16 cellular contexts compared by ENCODE assay signal in the genomic region with DNA sequence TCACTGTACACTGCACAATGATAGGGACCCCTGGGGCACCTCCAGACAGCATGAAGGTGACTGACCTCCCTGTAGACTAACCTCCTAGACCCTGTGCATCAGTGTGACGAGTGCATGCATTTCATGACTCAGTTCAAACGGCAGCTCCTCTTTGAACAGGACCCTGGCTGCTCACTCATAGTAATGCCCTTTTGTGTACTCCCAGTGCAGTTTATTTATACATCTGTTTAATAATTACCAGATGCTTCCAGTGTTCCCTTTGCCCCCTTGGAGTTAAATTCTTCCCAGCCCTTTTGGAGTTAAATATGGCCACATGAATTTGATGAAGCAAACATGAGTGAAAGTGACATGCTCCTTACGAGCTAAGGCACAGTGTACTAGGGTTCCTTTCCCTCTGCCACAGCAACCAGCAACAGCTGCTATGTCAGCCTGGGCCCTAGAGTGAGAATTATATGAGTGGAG.
DNase-seq lines count a peak whose midpoint lies in the region; ATAC-seq and TF ChIP-seq lines count a peak whose summit lies in the region.
"Had no signal": no experiment of that assay in that cellular context is flagged by ENCODE, and none has a peak within 500 bp of the region (broad histone marks: within the 10 kb centered on the region; RNA-seq: fewer than 3 reads in every experiment).

No MANE protein-coding gene starts in this region.

- H3K79me2 ChIP-seq in trophoblast cell (ENCODE audit: control insufficient read depth, insufficient read depth, low read length, poor library complexity), result no peaks in the 10 kb centered on the region

- ATAC-seq in WTC11, result no peak
- ATAC-seq in upper lobe of right lung, result peak; percentile 24
- no peak for ATAC-seq in activated CD8-positive, alpha-beta T cell treated with anti-CD3 and anti-CD28 coated beads for 36 hours
- ATAC-seq: left ventricle myocardium superior, natural killer cell had no signal

- H3K4me1 ChIP-seq in upper lobe of right lung, result no peaks in the 10 kb centered on the region
- no peaks in the 10 kb centered on the region for H3K4me1 ChIP-seq in trophoblast cell (ENCODE audit: control insufficient read depth in 1 of 2, insufficient read depth in 2 of 2, low read length in 2 of 2)

- H2AFZ ChIP-seq in trophoblast cell (ENCODE audit: insufficient read depth, low read length, poor library complexity), result no peak overlapping the region

- CTCF ChIA-PET in WTC11 (lab: Charles Lee), result interaction anchor here (3.3 kb wide), 1 partner anchor 18 kb away, joined by 9 read pairs; no protein-coding TSS in a partner anchor
- CTCF ChIA-PET in activated CD8-positive, alpha-beta T cell treated with anti-CD3 and anti-CD28 coated beads for 36 hours (lab: Charles Lee), result no interaction called here

- WGBS in trophoblast cell (ENCODE audit: extremely low coverage, insufficient coverage, insufficient read length), result no CpG with 5 or more reads among the region's 3 CpGs

- no peak overlapping the region for H4K91ac ChIP-seq in trophoblast cell (ENCODE audit: low read depth, low read length)

- DNase-seq in DMS 273 (lab: John Stamatoyannopoulos, UW; ENCODE audit: unreplicated experiment), result peak; percentile 39
- DNase-seq in DMS 273 treated with DMSO at 0.1 percent for 48 hours (lab: John Stamatoyannopoulos, UW), result no peak
- DNase-seq in WTC11 (ENCODE audit: low spot score), result no peak
- peak; percentile 54 for DNase-seq in iris pigment epithelial cell (ENCODE audit: low read depth)
- no peak for DNase-seq in upper lobe of right lung
- DNase-seq in T-helper 2 cell treated with Interferon-gamma antibody and Interleukin-4, amounts not matched to agents 5 μg/mL and 100 μg/mL, for 36 hours (ENCODE audit: low spot score), result no peak
- no peak for DNase-seq in activated CD8-positive, alpha-beta T cell treated with anti-CD3 and anti-CD28 coated beads for 36 hours
- no peak for DNase-seq in trophoblast cell
- DNase-seq: activated T-cell treated with anti-CD3 and anti-CD28 coated beads, Interleukin-2, amount 50 U/mL, for 48 hours; anterior cingulate cortex; glutamatergic neuron; left ventricle myocardium superior; natural killer cell had no signal

- no peak overlapping the region for H3K23ac ChIP-seq in trophoblast cell (ENCODE audit: low read length)

- H3K4me1 Mint-ChIP-seq in WTC11, result no peaks in the 10 kb centered on the region
- H3K4me1 Mint-ChIP-seq in T-helper 2 cell treated with Interferon-gamma antibody and Interleukin-4, amounts not matched to agents 5 μg/mL and 100 μg/mL, for 36 hours (ENCODE audit: low read depth), result no peaks in the 10 kb centered on the region
- no peaks in the 10 kb centered on the region for H3K4me1 Mint-ChIP-seq in activated CD8-positive, alpha-beta T cell treated with anti-CD3 and anti-CD28 coated beads for 36 hours (ENCODE audit: low read depth)
- H3K4me1 Mint-ChIP-seq: natural killer cell had no signal

- H3K4me3 ChIP-seq in upper lobe of right lung, result no peak overlapping the region
- no peak overlapping the region for H3K4me3 ChIP-seq in trophoblast cell (ENCODE audit: low read depth, low read length)
- H3K4me3 ChIP-seq: smooth muscle cell had no signal

- POLR2A ChIA-PET in WTC11 (lab: Charles Lee), result no interaction called here
- POLR2A ChIA-PET in activated CD8-positive, alpha-beta T cell treated with anti-CD3 and anti-CD28 coated beads for 36 hours (lab: Charles Lee), result interaction anchor here (0.7 kb wide), 1 partner anchor 16 kb away, joined by 3 read pairs; no protein-coding TSS in a partner anchor

- no peak overlapping the region for H3K4ac ChIP-seq in trophoblast cell (ENCODE audit: low read depth, low read length)

- H3K27ac ChIP-seq in upper lobe of right lung, result no peak overlapping the region
- H3K27ac ChIP-seq in trophoblast cell (ENCODE audit: low read depth, low read length), result no peak overlapping the region
- H3K27ac ChIP-seq: 22Rv1, HL-60 had no signal

- no peaks in the 10 kb centered on the region for H3K36me3 Mint-ChIP-seq in WTC11
- H3K36me3 Mint-ChIP-seq in T-helper 2 cell treated with Interferon-gamma antibody and Interleukin-4, amounts not matched to agents 5 μg/mL and 100 μg/mL, for 36 hours (ENCODE audit: low read depth), result no peaks in the 10 kb centered on the region
- H3K36me3 Mint-ChIP-seq in activated CD8-positive, alpha-beta T cell treated with anti-CD3 and anti-CD28 coated beads for 36 hours (ENCODE audit: low read depth), result no peaks in the 10 kb centered on the region
- H3K36me3 Mint-ChIP-seq: natural killer cell had no signal

- H4K8ac ChIP-seq in trophoblast cell (ENCODE audit: low read depth, low read length), result no peak overlapping the region

- H3K9me3 ChIP-seq in upper lobe of right lung (no peaks in the 10 kb centered on the region), trophoblast cell (ENCODE audit: insufficient read depth, low read depth, low read length) (no peaks in the 10 kb centered on the region)

- no peak overlapping the region for H3K14ac ChIP-seq in trophoblast cell (ENCODE audit: low read length)

- no peak overlapping the region for H3K18ac ChIP-seq in trophoblast cell (ENCODE audit: low read length)

- no peaks in the 10 kb centered on the region; the same call in 1 of the 2 replicates for H3K27me3 Mint-ChIP-seq in WTC11 (ENCODE audit: low read depth)
- H3K27me3 Mint-ChIP-seq in T-helper 2 cell treated with Interferon-gamma antibody and Interleukin-4, amounts not matched to agents 5 μg/mL and 100 μg/mL, for 36 hours (ENCODE audit: low read depth), result no peaks in the 10 kb centered on the region
- H3K27me3 Mint-ChIP-seq in activated CD8-positive, alpha-beta T cell treated with anti-CD3 and anti-CD28 coated beads for 36 hours, result peaks cover 1% of the 10 kb centered on the region

- TF ChIP-seq CTCF in WTC11 (IDR thresholded peaks at IDR 0.05) (no peak), upper lobe of right lung (IDR thresholded peaks at IDR 0.05) (no peak)
- no peak for TF ChIP-seq CTCF in activated CD8-positive, alpha-beta T cell treated with anti-CD3 and anti-CD28 coated beads for 36 hours (IDR thresholded peaks at IDR 0.05)

- H3K9ac ChIP-seq in trophoblast cell (ENCODE audit: low read length), result no peak overlapping the region

- no peak overlapping the region for H2BK120ac ChIP-seq in trophoblast cell (ENCODE audit: insufficient read depth, low read length, poor library complexity)

- H4K12ac ChIP-seq in trophoblast cell (ENCODE audit: low read depth, low read length), result no peak overlapping the region

- no peak overlapping the region for H2AK5ac ChIP-seq in trophoblast cell (ENCODE audit: low read length)

- no peaks in the 10 kb centered on the region for H3K79me1 ChIP-seq in trophoblast cell (ENCODE audit: low read length)

- intact Hi-C loops in upper lobe of right lung (cut with DNase I), result no loop called here
- intact Hi-C loops in activated CD8-positive, alpha-beta T cell treated with anti-CD3 and anti-CD28 coated beads for 36 hours (cut with micrococcal nuclease), result no loop called here

- H2BK5ac ChIP-seq in trophoblast cell (ENCODE audit: low read depth, low read length, poor library complexity), result no peak overlapping the region

- no peak overlapping the region for H2BK12ac ChIP-seq in trophoblast cell (ENCODE audit: low read length)

- H3K36me3 ChIP-seq in upper lobe of right lung (no peaks in the 10 kb centered on the region), trophoblast cell (ENCODE audit: control insufficient read depth in 1 of 2, insufficient read depth in 2 of 2, low read length in 2 of 2) (no peaks in the 10 kb centered on the region)

- no peak overlapping the region for H3K4me2 ChIP-seq in trophoblast cell (ENCODE audit: low read length)
- H3K4me2 ChIP-seq: smooth muscle cell had no signal

- no peak overlapping the region for H3K4me3 Mint-ChIP-seq in WTC11
- H3K4me3 Mint-ChIP-seq in T-helper 2 cell treated with Interferon-gamma antibody and Interleukin-4, amounts not matched to agents 5 μg/mL and 100 μg/mL, for 36 hours, result no peak overlapping the region
- H3K4me3 Mint-ChIP-seq in activated CD8-positive, alpha-beta T cell treated with anti-CD3 and anti-CD28 coated beads for 36 hours, result no peak overlapping the region
- H3K4me3 Mint-ChIP-seq: natural killer cell had no signal

- H3K27me3 ChIP-seq in upper lobe of right lung, result no peaks in the 10 kb centered on the region
- no peaks in the 10 kb centered on the region for H3K27me3 ChIP-seq in trophoblast cell (ENCODE audit: insufficient read depth, low read length)

- H3K9me3 Mint-ChIP-seq in WTC11, result no peaks in the 10 kb centered on the region
- no peaks in the 10 kb centered on the region for H3K9me3 Mint-ChIP-seq in T-helper 2 cell treated with Interferon-gamma antibody and Interleukin-4, amounts not matched to agents 5 μg/mL and 100 μg/mL, for 36 hours
- H3K9me3 Mint-ChIP-seq in activated CD8-positive, alpha-beta T cell treated with anti-CD3 and anti-CD28 coated beads for 36 hours, result no peaks in the 10 kb centered on the region
- H3K9me3 Mint-ChIP-seq: natural killer cell had no signal

- H3K27ac Mint-ChIP-seq in WTC11, result no peak overlapping the region
- H3K27ac Mint-ChIP-seq in T-helper 2 cell treated with Interferon-gamma antibody and Interleukin-4, amounts not matched to agents 5 μg/mL and 100 μg/mL, for 36 hours, result no peak overlapping the region
- no peak overlapping the region for H3K27ac Mint-ChIP-seq in activated CD8-positive, alpha-beta T cell treated with anti-CD3 and anti-CD28 coated beads for 36 hours
- H3K27ac Mint-ChIP-seq: natural killer cell had no signal

TF ChIP-seq in WTC11, 78 proteins besides CTCF, POLR2A, EP300 and RAD21:
- TF ChIP-seq ATF6 (CRISPR knock-in tag; IDR thresholded peaks at IDR 0.05) (no peak), NFATC4 (CRISPR knock-in tag; IDR thresholded peaks at IDR 0.05) (no peak), GABPB1 (CRISPR knock-in tag; IDR thresholded peaks at IDR 0.05) (peak; percentile 59; the same call in 1 of the 2 replicates)

Comparison
In these comparisons a context has a peak if more than half of its experiments do, and no peak if none do; other contexts are left out.
1. DNase-seq: peak in DMS 273 (single experiment) and iris pigment epithelial cell (single experiment); none in DMS 273 treated with DMSO at 0.1 percent for 48 hours (single experiment), WTC11 (single experiment), upper lobe of right lung (single experiment), T-helper 2 cell treated with Interferon-gamma antibody and Interleukin-4, amounts not matched to agents 5 μg/mL and 100 μg/mL, for 36 hours (single experiment), activated CD8-positive, alpha-beta T cell treated with anti-CD3 and anti-CD28 coated beads for 36 hours (single experiment) and trophoblast cell (0 of 2).